ENCODE assay signal across 8 cellular contexts in the genomic region with DNA sequence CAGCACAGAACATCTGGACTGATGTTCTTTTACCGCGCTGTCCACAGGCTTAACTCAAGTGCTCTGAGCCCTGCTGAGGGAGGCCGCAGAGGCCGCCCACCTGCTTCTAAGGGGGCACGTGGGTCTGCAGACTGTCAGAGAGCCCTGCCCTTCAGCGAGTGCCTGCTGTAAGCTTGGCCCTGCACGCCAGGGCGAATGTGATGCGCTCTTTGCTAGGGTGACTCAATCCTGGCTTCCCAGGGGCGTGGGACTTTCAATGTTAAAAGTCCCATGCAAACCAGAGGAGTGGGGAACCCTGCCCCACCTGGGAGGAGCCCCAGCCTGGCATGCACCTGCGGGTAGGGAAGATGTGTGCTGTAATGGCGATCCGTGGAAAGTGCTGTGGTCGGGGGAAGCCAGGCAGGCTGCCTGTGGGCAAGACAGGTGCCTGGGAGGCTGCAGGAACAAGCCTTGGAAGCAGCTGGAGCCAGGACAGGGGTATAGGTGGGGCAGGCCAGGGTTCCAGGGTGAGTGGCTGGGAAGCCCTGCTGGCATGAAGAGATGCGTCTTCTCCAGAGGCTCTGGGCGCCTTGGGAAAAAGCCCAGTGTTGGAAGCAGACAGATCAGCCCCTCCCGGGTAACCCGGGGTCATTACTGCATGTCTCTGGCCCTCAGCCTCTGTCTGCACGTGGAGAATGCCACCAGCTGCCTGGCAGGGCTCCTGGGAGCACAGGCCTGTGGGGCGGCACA. TPM values are rescaled to one million over a fixed set of nuclear protein-coding genes. Genes with fewer than 3 reads are reported as not detected.
DNase-seq lines count a peak whose midpoint lies in the region; ATAC-seq, FAIRE-seq and TF ChIP-seq lines count a peak whose summit lies in the region.

No MANE protein-coding gene starts in this region.

- H3K36me3 ChIP-seq in SK-N-MC (ENCODE audit: insufficient read depth, low read length) (peaks cover 5% of the 10 kb centered on the region), mammary epithelial cell (ENCODE audit: insufficient read depth, low read length) (no peaks in the 10 kb centered on the region), HepG2 (replicated peaks in 1 of 2; ENCODE audit: control insufficient read depth in 1 of 2, insufficient read depth in 2 of 2, low read length in 2 of 2) (peaks cover 1 to 2% of the 10 kb centered on the region in 2 experiments; a peak in 2 of 5 replicates)

- peak overlapping the region; percentile 65 for H3K4me3 ChIP-seq in AG10803 (ENCODE audit: low read length)
- H3K4me3 ChIP-seq in SK-N-MC, result peak overlapping the region; percentile 99
- H3K4me3 ChIP-seq in mammary epithelial cell (replicated peaks in 1 of 3; ENCODE audit: insufficient read depth in 1 of 3, low read depth in 2 of 3, low read length in 3 of 3), result peak overlapping the region; percentile 19 to 56 (median 44)
- H3K4me3 ChIP-seq in HepG2 (replicated peaks in 1 of 3; ENCODE audit: insufficient read depth in 1 of 3, low read depth in 2 of 3, low read length in 3 of 3), result peak overlapping the region; percentile 64 to 96 (median 69)

- CTCF ChIA-PET in mammary epithelial cell (lab: Charles Lee; ENCODE audit: low non-redundant PET), result no interaction called here
- CTCF ChIA-PET in HepG2 (lab: Yijun Ruan, JAX; ENCODE audit: low intra/inter-chr PET ratio, low total read pairs), result interaction anchor here (1.5 kb wide), 1 partner anchor 113 kb away, joined by 5 read pairs; no protein-coding TSS in a partner anchor

- H3K79me2 ChIP-seq in mammary epithelial cell (ENCODE audit: insufficient read depth, low read length) (peaks cover 41% of the 10 kb centered on the region), HepG2 (ENCODE audit: insufficient read depth, low read length) (peaks cover 35% of the 10 kb centered on the region)

- intact Hi-C loops in mammary epithelial cell (cut with micrococcal nuclease) (loop anchor here (1.0 kb wide), 2 partner anchors 8 to 21 kb away; no protein-coding TSS in a partner anchor), HepG2 (cut with micrococcal nuclease; ENCODE audit: unreplicated experiment) (loop anchor here (2.0 kb wide), 1 partner anchor 20 kb away; no protein-coding TSS in a partner anchor)

- peak overlapping the region; percentile 92 for H3K4me2 ChIP-seq in mammary epithelial cell (ENCODE audit: insufficient read depth, low read depth, low read length)
- H3K4me2 ChIP-seq in HepG2 (ENCODE audit: low read depth, low read length), result peak overlapping the region; percentile 88

- dilution Hi-C loops in mammary epithelial cell (cut with HindIII; ENCODE audit: low sequenced_read_pairs), result loop anchor here (5.0 kb wide), 1 partner anchor 55 kb away; no protein-coding TSS in a partner anchor

- in situ Hi-C loops in mammary epithelial cell (cut with MboI; ENCODE audit: low sequenced_read_pairs in 2 of 2) (loop anchor here in 1 of 2 donors (25.0 kb wide), 1 partner anchor 340 kb away; the partner anchor contains the start of gene FAAP20), HepG2 (cut with HindIII; ENCODE audit: extremely low pct_ligation_motif_present, low pct_unique_long_range_greater_than_20kb) (no loop called here)

- 11% methylated on average over 11 of the region's 20 CpGs for WGBS in mammary epithelial cell (ENCODE audit: low coverage, missing lambda C conversion rate)
- WGBS in HepG2 (ENCODE audit: low lambda C conversion rate), result 5% methylated on average over 10 of the region's 20 CpGs

- H3K9me3 ChIP-seq in SK-N-MC (ENCODE audit: low read depth, low read length) (no peaks in the 10 kb centered on the region), mammary epithelial cell (replicated peaks; ENCODE audit: insufficient read depth, low read length) (no peaks in the 10 kb centered on the region), HepG2 (ENCODE audit: low read length) (no peaks in the 10 kb centered on the region)

- POLR2A ChIA-PET in HepG2 (lab: Yijun Ruan, JAX), result interaction anchor here (0.9 to 3.9 kb wide), 12 partner anchors 8 to 136 kb away, joined by 3 to 38 read pairs (median 4); partner anchors contain the start of genes MORN1, PEX10, RER1 and TNFRSF14

- H3K9ac ChIP-seq in SK-N-MC (ENCODE audit: insufficient read length) (no peak overlapping the region), mammary epithelial cell (ENCODE audit: insufficient read depth, low read length) (no peak overlapping the region), HepG2 (ENCODE audit: insufficient read depth, low read depth, low read length) (peak overlapping the region; percentile 42; the same call in 1 of the 2 replicates)

- no peak for TF ChIP-seq POLR2A in HepG2 (IDR thresholded peaks at IDR 0.05; ENCODE audit: insufficient read depth in 1 of 2, low read depth in 2 of 2, low read length in 2 of 2)

- peak overlapping the region; percentile 70 for H2AFZ ChIP-seq in mammary epithelial cell (ENCODE audit: low read depth, low read length)
- H2AFZ ChIP-seq in HepG2 (ENCODE audit: low read length), result no peak overlapping the region

- H3K27me3 ChIP-seq in mammary epithelial cell (ENCODE audit: insufficient read depth, low read length), result peaks cover 4% of the 10 kb centered on the region
- H3K27me3 ChIP-seq in HepG2 (ENCODE audit: control insufficient read depth in 1 of 2, insufficient read depth in 2 of 2, low read length in 2 of 2), result peaks cover 11 to 45% of the 10 kb centered on the region in 2 experiments

- no peak for TF ChIP-seq EP300 in HepG2 (IDR thresholded peaks at IDR 0.05; ENCODE audit: low read depth in 2 of 2, low read length in 2 of 2)
- no peak for TF ChIP-seq EP300 in HepG2 (CRISPR knock-in tag; IDR thresholded peaks at IDR 0.05; ENCODE audit: borderline replicate concordance)

- no TSS peak for BruUV-seq in mammary epithelial cell (replicated peaks; lab: Mats Ljungman, UMichigan)
- no TSS peak for BruUV-seq in HepG2 (replicated peaks; lab: Mats Ljungman, UMichigan)

- ATAC-seq in GM19025 (IDR thresholded peaks at IDR 0.05; ENCODE audit: low read depth, unreplicated experiment) (peak; percentile 24), HG03135 (IDR thresholded peaks at IDR 0.05; ENCODE audit: unreplicated experiment) (peak; percentile 32), HepG2 (peak; percentile 6)

- H4K20me1 ChIP-seq in mammary epithelial cell (ENCODE audit: insufficient read depth, low read length) (no peaks in the 10 kb centered on the region), HepG2 (ENCODE audit: insufficient read depth, low read length) (peaks cover 29% of the 10 kb centered on the region)

- FAIRE-seq in HepG2 (lab: Jason Lieb, UNC), result no peak

- H3K4me1 ChIP-seq in mammary epithelial cell (ENCODE audit: insufficient read depth, low read length), result peaks cover 47% of the 10 kb centered on the region
- peaks cover 65% of the 10 kb centered on the region for H3K4me1 ChIP-seq in HepG2 (ENCODE audit: insufficient read depth, low read length)

- no peak for TF ChIP-seq RAD21 in HepG2 (CRISPR knock-in tag; IDR thresholded peaks at IDR 0.05)

- TF ChIP-seq CTCF in AG10803 (conservative IDR thresholded peaks at IDR 0.05; ENCODE audit: low read length) (no peak), mammary epithelial cell (conservative IDR thresholded peaks at IDR 0.05 in 1 of 2, IDR thresholded peaks at IDR 0.05 in 1 of 2; ENCODE audit: extremely low read depth in 1 of 2, insufficient read depth in 1 of 2, low read depth in 1 of 2, low read length in 2 of 2) (no peak), HepG2 (CRISPR knock-in tag; IDR thresholded peaks at IDR 0.05) (no peak)

- DNase-seq in AG10803 (ENCODE audit: low read depth) (peak; percentile 54), SK-N-MC (ENCODE audit: low read depth, low spot score) (no peak), mammary epithelial cell (peak; percentile 80), HepG2 (ENCODE audit: low spot score) (no peak), mesenteric fat pad (ENCODE audit: low spot score) (no peak)
- peak; percentile 65 to 73 for DNase-seq in stimulated activated CD8-positive, alpha-beta memory T cell treated with anti-CD3 and anti-CD28 coated beads, Interleukin-15, amount 100 ng/mL, for 48 hours (ENCODE audit: low read depth in 2 of 2)

- no peak overlapping the region for H3K27ac ChIP-seq in SK-N-MC
- H3K27ac ChIP-seq in mammary epithelial cell (ENCODE audit: insufficient read depth, low read depth, low read length), result no peak overlapping the region
- no peak overlapping the region for H3K27ac ChIP-seq in HepG2 (ENCODE audit: extremely low read length, insufficient read depth, low read length)

RNA-seq across cellular contexts. Expression of gene PANK4, which starts 0.6 kb away (rescaled TPM):
- total RNA-seq in mammary epithelial cell, result 10 to 100 TPM; 14.2 to 28.5 TPM
- 14.9 TPM for polyA plus RNA-seq in mammary epithelial cell
- polyA minus RNA-seq in mammary epithelial cell, result 4.1 TPM
- total RNA-seq in HepG2 (2016; rRNA removed; fragmentation: Illumina TruSeq; extraction: Trizol), result 9.2 and 19.3 TPM in 2 replicates
- 15.2 and 19.7 TPM in 2 replicates for total RNA-seq in HepG2 (2016; cell fraction: cytosol; rRNA removed; fragmentation: Illumina TruSeq; extraction: Trizol; ENCODE audit: low read depth)
- 9.5 and 17.6 TPM in 2 replicates for total RNA-seq in HepG2 (2016; cell fraction: insoluble cytoplasmic fraction; rRNA removed; fragmentation: Illumina TruSeq; extraction: Trizol)
- 5.3 and 5.7 TPM in 2 replicates for total RNA-seq in HepG2 (2016; cell fraction: membrane; rRNA removed; fragmentation: Illumina TruSeq; extraction: Trizol)
- 19.2 TPM in 2 replicates for total RNA-seq in HepG2 (2016; cell fraction: nucleus; rRNA removed; fragmentation: Illumina TruSeq; extraction: Trizol)
- 17.2 and 17.4 TPM in 2 replicates for polyA plus RNA-seq in HepG2 (2011; rRNA removed)
- polyA plus RNA-seq in HepG2 (2011; cell fraction: cytosol; rRNA removed), result 7.9 and 10.5 TPM in 2 replicates
- 84.3 and 91.7 TPM in 2 replicates for polyA plus RNA-seq in HepG2 (2011; cell fraction: nucleus; rRNA removed)
- 11.1 and 12.3 TPM in 2 replicates for polyA plus RNA-seq in HepG2 (2012)
- 0.83 and 1.3 TPM in 2 replicates for polyA plus RNA-seq in HepG2 (2016; cell fraction: cytosol; fragmentation: Illumina TruSeq; extraction: Trizol; ENCODE audit: low read depth)
- polyA plus RNA-seq in HepG2 (2016; cell fraction: insoluble cytoplasmic fraction; fragmentation: Illumina TruSeq; extraction: Trizol; ENCODE audit: low read depth), result 6.9 and 9.3 TPM in 2 replicates
- polyA plus RNA-seq in HepG2 (2016; cell fraction: membrane; fragmentation: Illumina TruSeq; extraction: Trizol; ENCODE audit: low read depth), result 1.5 and 2.2 TPM in 2 replicates
- polyA plus RNA-seq in HepG2 (2016; cell fraction: nucleus; fragmentation: Illumina TruSeq; extraction: Trizol; ENCODE audit: insufficient read depth, low read depth), result 33.9 and 43.9 TPM in 2 replicates
- polyA minus RNA-seq in HepG2 (2011; rRNA and poly(A)+ RNA removed; ENCODE audit: low replicate concordance), result 27.8 and 43.6 TPM in 2 replicates
- polyA minus RNA-seq in HepG2 (2011; cell fraction: cytosol; rRNA and poly(A)+ RNA removed), result 14.8 and 18.2 TPM in 2 replicates
- polyA minus RNA-seq in HepG2 (2011; cell fraction: nucleus; rRNA and poly(A)+ RNA removed), result 56.7 and 65.1 TPM in 2 replicates
- total RNA-seq in mesenteric fat pad, result 23.0 TPM

RNA-seq across cellular contexts. Expression of gene HES5, which starts 3.1 kb away (rescaled TPM):
- total RNA-seq in mammary epithelial cell (not detected), HepG2 (2016; rRNA removed; fragmentation: Illumina TruSeq; extraction: Trizol) (not detected in 2 replicates), mesenteric fat pad (0.58 TPM)
- polyA plus RNA-seq in mammary epithelial cell (not detected), HepG2 (2011; rRNA removed) (0.05 TPM in 1 of 2 replicates, not detected in the other)
- not detected for polyA minus RNA-seq in mammary epithelial cell
- total RNA-seq in HepG2 (2016; cell fraction: cytosol; rRNA removed; fragmentation: Illumina TruSeq; extraction: Trizol; ENCODE audit: low read depth), result not detected in 2 replicates
- not detected in 2 replicates for total RNA-seq in HepG2 (2016; cell fraction: insoluble cytoplasmic fraction; rRNA removed; fragmentation: Illumina TruSeq; extraction: Trizol)
- total RNA-seq in HepG2 (2016; cell fraction: membrane; rRNA removed; fragmentation: Illumina TruSeq; extraction: Trizol), result not detected in 2 replicates
- not detected in 2 replicates for total RNA-seq in HepG2 (2016; cell fraction: nucleus; rRNA removed; fragmentation: Illumina TruSeq; extraction: Trizol)
- not detected in 2 replicates for polyA plus RNA-seq in HepG2 (2011; cell fraction: cytosol; rRNA removed)
- polyA plus RNA-seq in HepG2 (2011; cell fraction: nucleus; rRNA removed), result not detected in 2 replicates
- not detected in 2 replicates for polyA plus RNA-seq in HepG2 (2012)
- not detected in 2 replicates for polyA plus RNA-seq in HepG2 (2016; cell fraction: cytosol; fragmentation: Illumina TruSeq; extraction: Trizol; ENCODE audit: low read depth)
- polyA plus RNA-seq in HepG2 (2016; cell fraction: insoluble cytoplasmic fraction; fragmentation: Illumina TruSeq; extraction: Trizol; ENCODE audit: low read depth), result not detected in 2 replicates
- not detected in 2 replicates for polyA plus RNA-seq in HepG2 (2016; cell fraction: membrane; fragmentation: Illumina TruSeq; extraction: Trizol; ENCODE audit: low read depth)
- not detected in 2 replicates for polyA plus RNA-seq in HepG2 (2016; cell fraction: nucleus; fragmentation: Illumina TruSeq; extraction: Trizol; ENCODE audit: insufficient read depth, low read depth)
- polyA minus RNA-seq in HepG2 (2011; rRNA and poly(A)+ RNA removed; ENCODE audit: low replicate concordance), result not detected in 2 replicates
- polyA minus RNA-seq in HepG2 (2011; cell fraction: cytosol; rRNA and poly(A)+ RNA removed), result not detected in 2 replicates
- not detected in 2 replicates for polyA minus RNA-seq in HepG2 (2011; cell fraction: nucleus; rRNA and poly(A)+ RNA removed)

RNA-seq across cellular contexts. Expression of gene TNFRSF14, which starts 29.2 kb away (rescaled TPM):
- 10 to 100 TPM; 12.9 to 19.0 TPM for total RNA-seq in mammary epithelial cell
- 19.6 TPM for polyA plus RNA-seq in mammary epithelial cell
- polyA minus RNA-seq in mammary epithelial cell, result 11.4 TPM
- 6.2 and 11.9 TPM in 2 replicates for total RNA-seq in HepG2 (2016; rRNA removed; fragmentation: Illumina TruSeq; extraction: Trizol)
- total RNA-seq in HepG2 (2016; cell fraction: cytosol; rRNA removed; fragmentation: Illumina TruSeq; extraction: Trizol; ENCODE audit: low read depth), result 7.1 and 8.0 TPM in 2 replicates
- 5.5 and 13.2 TPM in 2 replicates for total RNA-seq in HepG2 (2016; cell fraction: insoluble cytoplasmic fraction; rRNA removed; fragmentation: Illumina TruSeq; extraction: Trizol)
- 10.5 and 12.4 TPM in 2 replicates for total RNA-seq in HepG2 (2016; cell fraction: membrane; rRNA removed; fragmentation: Illumina TruSeq; extraction: Trizol)
- total RNA-seq in HepG2 (2016; cell fraction: nucleus; rRNA removed; fragmentation: Illumina TruSeq; extraction: Trizol), result 11.2 and 11.3 TPM in 2 replicates
- polyA plus RNA-seq in HepG2 (2011; rRNA removed), result 49.9 and 70.7 TPM in 2 replicates
- 24.2 and 35.1 TPM in 2 replicates for polyA plus RNA-seq in HepG2 (2011; cell fraction: cytosol; rRNA removed)
- polyA plus RNA-seq in HepG2 (2011; cell fraction: nucleus; rRNA removed), result 534 and 601 TPM in 2 replicates
- 20.3 and 22.1 TPM in 2 replicates for polyA plus RNA-seq in HepG2 (2012)
- polyA plus RNA-seq in HepG2 (2016; cell fraction: cytosol; fragmentation: Illumina TruSeq; extraction: Trizol; ENCODE audit: low read depth), result 6.2 and 6.4 TPM in 2 replicates
- 5.6 and 7.2 TPM in 2 replicates for polyA plus RNA-seq in HepG2 (2016; cell fraction: insoluble cytoplasmic fraction; fragmentation: Illumina TruSeq; extraction: Trizol; ENCODE audit: low read depth)
- polyA plus RNA-seq in HepG2 (2016; cell fraction: membrane; fragmentation: Illumina TruSeq; extraction: Trizol; ENCODE audit: low read depth), result 9.0 and 10.4 TPM in 2 replicates
- 35.7 and 39.2 TPM in 2 replicates for polyA plus RNA-seq in HepG2 (2016; cell fraction: nucleus; fragmentation: Illumina TruSeq; extraction: Trizol; ENCODE audit: insufficient read depth, low read depth)
- polyA minus RNA-seq in HepG2 (2011; rRNA and poly(A)+ RNA removed; ENCODE audit: low replicate concordance), result 0.61 and 40.6 TPM in 2 replicates
- polyA minus RNA-seq in HepG2 (2011; cell fraction: cytosol; rRNA and poly(A)+ RNA removed), result 12.6 and 13.8 TPM in 2 replicates
- polyA minus RNA-seq in HepG2 (2011; cell fraction: nucleus; rRNA and poly(A)+ RNA removed), result 32.2 and 34.3 TPM in 2 replicates
- 53.7 TPM for total RNA-seq in mesenteric fat pad

RNA-seq across cellular contexts. Expression of gene PLCH2, which starts 50.9 kb away (rescaled TPM):
- total RNA-seq in mammary epithelial cell, result 100 to 1,000 TPM; 113 to 157 TPM
- polyA plus RNA-seq in mammary epithelial cell, result 56.2 TPM
- 36.6 TPM for polyA minus RNA-seq in mammary epithelial cell
- total RNA-seq in HepG2 (2016; rRNA removed; fragmentation: Illumina TruSeq; extraction: Trizol), result 0.14 and 0.15 TPM in 2 replicates
- total RNA-seq in HepG2 (2016; cell fraction: cytosol; rRNA removed; fragmentation: Illumina TruSeq; extraction: Trizol; ENCODE audit: low read depth), result under 0.01 TPM in 1 of 2 replicates, not detected in the other
- 0.12 and 0.22 TPM in 2 replicates for total RNA-seq in HepG2 (2016; cell fraction: insoluble cytoplasmic fraction; rRNA removed; fragmentation: Illumina TruSeq; extraction: Trizol)
- 0.06 and 0.10 TPM in 2 replicates for total RNA-seq in HepG2 (2016; cell fraction: membrane; rRNA removed; fragmentation: Illumina TruSeq; extraction: Trizol)
- total RNA-seq in HepG2 (2016; cell fraction: nucleus; rRNA removed; fragmentation: Illumina TruSeq; extraction: Trizol), result 0.19 and 0.22 TPM in 2 replicates
- polyA plus RNA-seq in HepG2 (2011; rRNA removed), result 0.67 and 1.3 TPM in 2 replicates
- polyA plus RNA-seq in HepG2 (2011; cell fraction: cytosol; rRNA removed), result 0.32 and 0.78 TPM in 2 replicates
- polyA plus RNA-seq in HepG2 (2011; cell fraction: nucleus; rRNA removed), result 6.0 and 6.1 TPM in 2 replicates
- polyA plus RNA-seq in HepG2 (2012), result 0.11 and 0.15 TPM in 2 replicates
- polyA plus RNA-seq in HepG2 (2016; cell fraction: cytosol; fragmentation: Illumina TruSeq; extraction: Trizol; ENCODE audit: low read depth), result 0.05 TPM in 1 of 2 replicates, not detected in the other
- 0.10 and 0.20 TPM in 2 replicates for polyA plus RNA-seq in HepG2 (2016; cell fraction: insoluble cytoplasmic fraction; fragmentation: Illumina TruSeq; extraction: Trizol; ENCODE audit: low read depth)
- 0.07 TPM in 1 of 2 replicates, not detected in the other for polyA plus RNA-seq in HepG2 (2016; cell fraction: membrane; fragmentation: Illumina TruSeq; extraction: Trizol; ENCODE audit: low read depth)
- 0.37 and 0.83 TPM in 2 replicates for polyA plus RNA-seq in HepG2 (2016; cell fraction: nucleus; fragmentation: Illumina TruSeq; extraction: Trizol; ENCODE audit: insufficient read depth, low read depth)
- 1.2 TPM in 1 of 2 replicates, not detected in the other for polyA minus RNA-seq in HepG2 (2011; rRNA and poly(A)+ RNA removed; ENCODE audit: low replicate concordance)
- polyA minus RNA-seq in HepG2 (2011; cell fraction: cytosol; rRNA and poly(A)+ RNA removed), result 0.20 TPM in 1 of 2 replicates, not detected in the other
- 0.90 and 1.2 TPM in 2 replicates for polyA minus RNA-seq in HepG2 (2011; cell fraction: nucleus; rRNA and poly(A)+ RNA removed)
- total RNA-seq in mesenteric fat pad, result 0.55 TPM

RNA-seq across cellular contexts. Expression of gene PRXL2B, which starts 59.6 kb away (rescaled TPM):
- total RNA-seq in mammary epithelial cell, result 10 to 100 TPM; 15.7 to 29.1 TPM
- polyA plus RNA-seq in mammary epithelial cell, result 26.3 TPM
- 3.5 TPM for polyA minus RNA-seq in mammary epithelial cell
- total RNA-seq in HepG2 (2016; rRNA removed; fragmentation: Illumina TruSeq; extraction: Trizol), result 14.1 and 16.8 TPM in 2 replicates
- total RNA-seq in HepG2 (2016; cell fraction: cytosol; rRNA removed; fragmentation: Illumina TruSeq; extraction: Trizol; ENCODE audit: low read depth), result 3.3 and 4.6 TPM in 2 replicates
- 14.4 and 15.6 TPM in 2 replicates for total RNA-seq in HepG2 (2016; cell fraction: insoluble cytoplasmic fraction; rRNA removed; fragmentation: Illumina TruSeq; extraction: Trizol)
- total RNA-seq in HepG2 (2016; cell fraction: membrane; rRNA removed; fragmentation: Illumina TruSeq; extraction: Trizol), result 9.8 and 9.9 TPM in 2 replicates
- 8.9 and 10.7 TPM in 2 replicates for total RNA-seq in HepG2 (2016; cell fraction: nucleus; rRNA removed; fragmentation: Illumina TruSeq; extraction: Trizol)
- polyA plus RNA-seq in HepG2 (2011; rRNA removed), result 22.1 and 29.5 TPM in 2 replicates
- 24.7 and 29.1 TPM in 2 replicates for polyA plus RNA-seq in HepG2 (2011; cell fraction: cytosol; rRNA removed)
- 72.9 and 75.2 TPM in 2 replicates for polyA plus RNA-seq in HepG2 (2011; cell fraction: nucleus; rRNA removed)
- polyA plus RNA-seq in HepG2 (2012), result 22.4 and 26.9 TPM in 2 replicates
- 4.6 and 4.8 TPM in 2 replicates for polyA plus RNA-seq in HepG2 (2016; cell fraction: cytosol; fragmentation: Illumina TruSeq; extraction: Trizol; ENCODE audit: low read depth)
- polyA plus RNA-seq in HepG2 (2016; cell fraction: insoluble cytoplasmic fraction; fragmentation: Illumina TruSeq; extraction: Trizol; ENCODE audit: low read depth), result 20.7 and 24.0 TPM in 2 replicates
- polyA plus RNA-seq in HepG2 (2016; cell fraction: membrane; fragmentation: Illumina TruSeq; extraction: Trizol; ENCODE audit: low read depth), result 11.7 and 12.0 TPM in 2 replicates
- 24.3 and 25.8 TPM in 2 replicates for polyA plus RNA-seq in HepG2 (2016; cell fraction: nucleus; fragmentation: Illumina TruSeq; extraction: Trizol; ENCODE audit: insufficient read depth, low read depth)
- 3.8 and 32.9 TPM in 2 replicates for polyA minus RNA-seq in HepG2 (2011; rRNA and poly(A)+ RNA removed; ENCODE audit: low replicate concordance)
- 16.2 and 16.4 TPM in 2 replicates for polyA minus RNA-seq in HepG2 (2011; cell fraction: cytosol; rRNA and poly(A)+ RNA removed)
- polyA minus RNA-seq in HepG2 (2011; cell fraction: nucleus; rRNA and poly(A)+ RNA removed), result 5.8 and 7.5 TPM in 2 replicates
- total RNA-seq in mesenteric fat pad, result 12.4 TPM

Comparison
In these comparisons a context has a peak if more than half of its experiments do, and no peak if none do; other contexts are left out.
1. DNase-seq: peak in AG10803 (single experiment), mammary epithelial cell (single experiment) and stimulated activated CD8-positive, alpha-beta memory T cell treated with anti-CD3 and anti-CD28 coated beads, Interleukin-15, amount 100 ng/mL, for 48 hours (2 of 2); none in SK-N-MC (single experiment), HepG2 (single experiment) and mesenteric fat pad (single experiment).
2. H3K4me3 ChIP-seq: peak in every context shown above with its lines; median percentile 99 in SK-N-MC; 69 in HepG2; 65 in AG10803; 44 in mammary epithelial cell.
3. Peak in every context shown above with its lines, with median percentiles within 50 percentile points of each other: ATAC-seq.